Comparison of ENCODE assay signal across 1 cellular context in the genomic region with DNA sequence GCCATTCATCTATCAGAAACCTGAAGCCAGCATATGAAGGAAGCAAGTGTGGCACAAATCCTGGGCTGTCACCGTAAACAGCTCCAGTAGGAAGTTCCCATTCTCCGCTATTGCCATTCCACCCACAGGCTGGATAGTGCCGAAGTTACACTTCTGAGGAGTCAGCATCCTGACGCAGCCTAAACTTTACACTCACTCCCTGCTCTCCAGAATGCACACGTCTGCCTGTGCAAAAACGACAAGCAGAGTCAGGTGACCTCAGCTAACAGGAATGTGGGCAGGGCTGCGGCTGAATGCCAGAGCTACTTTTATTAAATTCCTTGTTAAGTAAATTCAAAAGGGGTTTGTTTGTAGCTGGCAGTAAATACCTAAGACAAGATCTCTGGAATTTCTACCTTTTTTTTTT.
TF ChIP-seq lines count a peak whose summit lies in the region.

No MANE protein-coding gene starts in this region.

TF ChIP-seq in HepG2, 621 proteins besides CTCF, POLR2A, EP300 and RAD21 (continued from another document and continues in another):
- TF ChIP-seq, protein P1, sequence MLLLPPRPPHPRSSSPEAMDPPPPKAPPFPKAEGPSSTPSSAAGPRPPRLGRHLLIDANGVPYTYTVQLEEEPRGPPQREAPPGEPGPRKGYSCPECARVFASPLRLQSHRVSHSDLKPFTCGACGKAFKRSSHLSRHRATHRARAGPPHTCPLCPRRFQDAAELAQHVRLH (CRISPR knock-in tag; IDR thresholded peaks at IDR 0.05; ENCODE audit: borderline replicate concordance, low read depth) = no peak
- TF ChIP-seq USF2 (IDR thresholded peaks at IDR 0.05; ENCODE audit: low read depth, low read length) = no peak
- TF ChIP-seq USF2 (CRISPR knock-in tag; IDR thresholded peaks at IDR 0.05; ENCODE audit: borderline replicate concordance) = peak; percentile 33; the same call in 1 of the 2 replicates
- peak; percentile 50; the same call in 1 of the 2 replicates for TF ChIP-seq TBX2 (CRISPR knock-in tag; IDR thresholded peaks at IDR 0.05; ENCODE audit: borderline replicate concordance)
- TF ChIP-seq MED13 (CRISPR knock-in tag; IDR thresholded peaks at IDR 0.05) = no peak
- no peak for TF ChIP-seq ZNF572 (CRISPR knock-in tag; IDR thresholded peaks at IDR 0.05)
- TF ChIP-seq TMF1 (CRISPR knock-in tag; IDR thresholded peaks at IDR 0.05; ENCODE audit: low read depth) = no peak
- no peak for TF ChIP-seq FOXA3 (CRISPR knock-in tag; IDR thresholded peaks at IDR 0.05)
- TF ChIP-seq TCF12 (IDR thresholded peaks at IDR 0.05) = no peak
- TF ChIP-seq TCF12 (CRISPR knock-in tag; IDR thresholded peaks at IDR 0.05) = no peak
- no peak for TF ChIP-seq ZNF605 (CRISPR knock-in tag; IDR thresholded peaks at IDR 0.05)
- no peak for TF ChIP-seq ZBTB34 (CRISPR knock-in tag; IDR thresholded peaks at IDR 0.05)
- no peak for TF ChIP-seq KLF6 (CRISPR knock-in tag; IDR thresholded peaks at IDR 0.05)
- peak; percentile 49; the same call in 1 of the 2 replicates for TF ChIP-seq GATAD1 (CRISPR knock-in tag; IDR thresholded peaks at IDR 0.05)
- peak; percentile 19; the same call in 1 of the 2 replicates for TF ChIP-seq POLR2G (IDR thresholded peaks at IDR 0.05; ENCODE audit: low read depth, low read length)
- no peak for TF ChIP-seq MAZ (IDR thresholded peaks at IDR 0.05; ENCODE audit: borderline replicate concordance, low read depth, low read length)
- TF ChIP-seq MAZ (CRISPR knock-in tag; IDR thresholded peaks at IDR 0.05; ENCODE audit: low read depth) = no peak
- no peak for TF ChIP-seq NFIC (IDR thresholded peaks at IDR 0.05; ENCODE audit: low read length)
- TF ChIP-seq HNF1A (IDR thresholded peaks at IDR 0.05; ENCODE audit: low read depth) = no peak
- TF ChIP-seq HNF1A (CRISPR knock-in tag; IDR thresholded peaks at IDR 0.05; ENCODE audit: borderline replicate concordance) = no peak
- TF ChIP-seq GMEB2 (CRISPR knock-in tag; IDR thresholded peaks at IDR 0.05; ENCODE audit: low read depth) = no peak
- no peak for TF ChIP-seq ZNF768 (CRISPR knock-in tag; IDR thresholded peaks at IDR 0.05)
- no peak for TF ChIP-seq KDM3A (CRISPR knock-in tag; IDR thresholded peaks at IDR 0.05; ENCODE audit: low read depth)
- TF ChIP-seq ATF7 (IDR thresholded peaks at IDR 0.05) = peak; percentile 48; the same call in 1 of the 2 replicates
- peak; percentile 93 for TF ChIP-seq ATF7 (CRISPR knock-in tag; IDR thresholded peaks at IDR 0.05)
- no peak for TF ChIP-seq SP1 (IDR thresholded peaks at IDR 0.05)
- peak; percentile 28; the same call in 1 of the 2 replicates for TF ChIP-seq SP1 (CRISPR knock-in tag; IDR thresholded peaks at IDR 0.05)
- no peak for TF ChIP-seq PAX8 (CRISPR knock-in tag; IDR thresholded peaks at IDR 0.05; ENCODE audit: borderline replicate concordance)
- TF ChIP-seq ZNF33B (CRISPR knock-in tag; IDR thresholded peaks at IDR 0.05) = no peak
- no peak for TF ChIP-seq SP2 (CRISPR knock-in tag; IDR thresholded peaks at IDR 0.05)
- TF ChIP-seq FOSL2 (CRISPR knock-in tag; IDR thresholded peaks at IDR 0.05) = peak; percentile 93
- no peak for TF ChIP-seq ZNF782 (CRISPR knock-in tag; IDR thresholded peaks at IDR 0.05; ENCODE audit: borderline replicate concordance)
- no peak for TF ChIP-seq ZSCAN21 (CRISPR knock-in tag; IDR thresholded peaks at IDR 0.05; ENCODE audit: borderline replicate concordance)
- TF ChIP-seq NFRKB (IDR thresholded peaks at IDR 0.05) = no peak
- no peak for TF ChIP-seq ZBTB20 (CRISPR knock-in tag; IDR thresholded peaks at IDR 0.05; ENCODE audit: borderline replicate concordance, low read depth)
- no peak; the same call in none of the 2 replicates for TF ChIP-seq SOX5 (CRISPR knock-in tag; IDR thresholded peaks at IDR 0.05; ENCODE audit: borderline replicate concordance)
- no peak for TF ChIP-seq SMARCC2 (IDR thresholded peaks at IDR 0.05)
- no peak for TF ChIP-seq ATRX (CRISPR knock-in tag; IDR thresholded peaks at IDR 0.05; ENCODE audit: borderline replicate concordance)
- TF ChIP-seq, protein P2, sequence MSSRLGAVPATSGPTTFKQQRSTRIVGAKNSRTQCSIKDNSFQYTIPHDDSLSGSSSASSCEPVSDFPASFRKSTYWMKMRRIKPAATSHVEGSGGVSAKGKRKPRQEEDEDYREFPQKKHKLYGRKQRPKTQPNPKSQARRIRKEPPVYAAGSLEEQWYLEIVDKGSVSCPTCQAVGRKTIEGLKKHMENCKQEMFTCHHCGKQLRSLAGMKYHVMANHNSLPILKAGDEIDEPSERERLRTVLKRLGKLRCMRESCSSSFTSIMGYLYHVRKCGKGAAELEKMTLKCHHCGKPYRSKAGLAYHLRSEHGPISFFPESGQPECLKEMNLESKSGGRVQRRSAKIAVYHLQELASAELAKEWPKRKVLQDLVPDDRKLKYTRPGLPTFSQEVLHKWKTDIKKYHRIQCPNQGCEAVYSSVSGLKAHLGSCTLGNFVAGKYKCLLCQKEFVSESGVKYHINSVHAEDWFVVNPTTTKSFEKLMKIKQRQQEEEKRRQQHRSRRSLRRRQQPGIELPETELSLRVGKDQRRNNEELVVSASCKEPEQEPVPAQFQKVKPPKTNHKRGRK (CRISPR knock-in tag; IDR thresholded peaks at IDR 0.05) = no peak
- no peak for TF ChIP-seq ZNF333 (CRISPR knock-in tag; IDR thresholded peaks at IDR 0.05; ENCODE audit: borderline replicate concordance)
- no peak for TF ChIP-seq ZBTB42 (CRISPR knock-in tag; IDR thresholded peaks at IDR 0.05)
- TF ChIP-seq LRRFIP1 (CRISPR knock-in tag; conservative IDR thresholded peaks at IDR 0.05) = no peak
- TF ChIP-seq ZNF597 (CRISPR knock-in tag; IDR thresholded peaks at IDR 0.05) = no peak
- no peak for TF ChIP-seq BHLHE40 (IDR thresholded peaks at IDR 0.05; ENCODE audit: low read length)
- no peak for TF ChIP-seq ZNF484 (CRISPR knock-in tag; IDR thresholded peaks at IDR 0.05; ENCODE audit: borderline replicate concordance, low read depth)
- peak; percentile 21; the same call in 1 of the 2 replicates for TF ChIP-seq ARNT2 (CRISPR knock-in tag; IDR thresholded peaks at IDR 0.05; ENCODE audit: low read depth)
- peak; percentile 65 for TF ChIP-seq ARID5B (CRISPR knock-in tag; IDR thresholded peaks at IDR 0.05)
